In genomic region chr9:97560154-97560553, GRCh38 we compare ENCODE assay signal across 22 cellular contexts. TPM values are rescaled to one million over a fixed set of nuclear protein-coding genes. Genes with fewer than 3 reads are reported as not detected.
A peak's percentile ranks its signal among the peaks of the same experiment; 100 is the strongest.
DNase-seq lines count a peak whose midpoint lies in the region; ATAC-seq and TF ChIP-seq lines count a peak whose summit lies in the region.
"Had no signal": no experiment of that assay in that cellular context is flagged by ENCODE, and none has a peak within 500 bp of the region (broad histone marks: within the 10 kb centered on the region; RNA-seq: fewer than 3 reads in every experiment).

No MANE protein-coding gene starts in this region.

- no peak overlapping the region for H3K4me3 ChIP-seq in right cardiac atrium (ENCODE audit: low read length)
- no peak overlapping the region for H3K4me3 ChIP-seq in gastroesophageal sphincter
- no peak overlapping the region for H3K4me3 ChIP-seq in thyroid gland (replicated peaks in 1 of 3)
- H3K4me3 ChIP-seq: BLaER1 treated with 17β-estradiol and CSF1 and Interleukin-3, amounts not matched to agents 10 nM and 100 nM; GM23248; MG63; SK-N-MC had no signal

- no peak for ATAC-seq in right cardiac atrium
- no peak for ATAC-seq in left cardiac atrium
- no peak for ATAC-seq in gastroesophageal sphincter

- H3K27ac ChIP-seq in right cardiac atrium (ENCODE audit: low read length) (peak overlapping the region; percentile 25), gastroesophageal sphincter (peak overlapping the region in 3 of 4 donors; percentile 39 to 93 (median 90)), thyroid gland (peak overlapping the region; percentile 68 to 93 (median 72))
- H3K27ac ChIP-seq: BLaER1 treated with 17β-estradiol and CSF1 and Interleukin-3, amounts not matched to agents 10 nM and 100 nM; GM23248; SK-N-MC had no signal

- H3K9me3 ChIP-seq in right cardiac atrium (ENCODE audit: control insufficient read depth, low read length) (no peaks in the 10 kb centered on the region), gastroesophageal sphincter (no peaks in the 10 kb centered on the region), thyroid gland (no peaks in the 10 kb centered on the region)
- H3K9me3 ChIP-seq: BLaER1 treated with 17β-estradiol and CSF1 and Interleukin-3, amounts not matched to agents 10 nM and 100 nM; MG63 had no signal

- TF ChIP-seq EP300 in gastroesophageal sphincter (IDR thresholded peaks at IDR 0.05), result no peak

- peaks cover 40% of the 10 kb centered on the region for H3K4me1 ChIP-seq in right cardiac atrium (ENCODE audit: control insufficient read depth, insufficient read depth, low read length)
- peaks cover 33 to 100% (median 61%) of the 10 kb centered on the region in 3 donors for H3K4me1 ChIP-seq in gastroesophageal sphincter
- H3K4me1 ChIP-seq in thyroid gland, result peaks cover 80 to 86% of the 10 kb centered on the region in 2 donors

- no peak for DNase-seq in right cardiac atrium
- no peak for DNase-seq in left cardiac atrium
- DNase-seq in thyroid gland, result no peak
- no peak for DNase-seq in OCI-M1 (lab: John Stamatoyannopoulos, UW)
- no peak for DNase-seq in glomerular visceral epithelial cell (ENCODE audit: extremely low spot score)
- no peak for DNase-seq in NCI-H526 (lab: John Stamatoyannopoulos, UW)
- DNase-seq: AML-193; CD4-positive, alpha-beta T cell; GM23248; H7; KBM-7; MG63; NCI-H1105 treated with DMSO at 0.1 percent for 48 hours; NCI-H146; NCI-H1930; NCI-H446; NCI-H524 treated with DMSO at 0.1 percent for 48 hours; RPMI8226; SHP77 treated with DMSO at 0.1 percent for 48 hours had no signal

- TF ChIP-seq POLR2A in gastroesophageal sphincter (IDR thresholded peaks at IDR 0.05), result no peak
- no peak for TF ChIP-seq POLR2A in thyroid gland (IDR thresholded peaks at IDR 0.05)

- H3K36me3 ChIP-seq in gastroesophageal sphincter, result peaks cover 0 to 27% of the 10 kb centered on the region in 2 donors
- H3K36me3 ChIP-seq in thyroid gland, result no peaks in the 10 kb centered on the region
- H3K36me3 ChIP-seq: BLaER1 treated with 17β-estradiol and CSF1 and Interleukin-3, amounts not matched to agents 10 nM and 100 nM; MG63 had no signal

- intact Hi-C loops in right cardiac atrium (cut with DNase I), result no loop called here
- intact Hi-C loops in left cardiac atrium (cut with DNase I), result no loop called here
- intact Hi-C loops in thyroid gland (cut with DNase I), result no loop called here

- TF ChIP-seq CTCF in gastroesophageal sphincter (IDR thresholded peaks at IDR 0.05) (no peak), thyroid gland (IDR thresholded peaks at IDR 0.05) (no peak)

- no peaks in the 10 kb centered on the region for H3K27me3 ChIP-seq in right cardiac atrium (ENCODE audit: control insufficient read depth, insufficient read depth)
- H3K27me3 ChIP-seq in gastroesophageal sphincter, result no peaks in the 10 kb centered on the region
- H3K27me3 ChIP-seq in thyroid gland, result no peaks in the 10 kb centered on the region
- H3K27me3 ChIP-seq: BLaER1 treated with 17β-estradiol and CSF1 and Interleukin-3, amounts not matched to agents 10 nM and 100 nM; MG63 had no signal

- WGBS in right cardiac atrium, result 87% methylated on average over 6 of the region's 6 CpGs
- 77 to 93% methylated on average over 3 to 6 of the region's 6 CpGs for WGBS in gastroesophageal sphincter (ENCODE audit: low coverage in 1 of 2), 2 donors
- 87 to 96% methylated on average over 6 of the region's 6 CpGs for WGBS in thyroid gland, 2 donors

RNA-seq across cellular contexts. Expression of gene TMOD1, which starts 58.7 kb away (rescaled TPM):
- 100 to 1,000 TPM; 177 to 220 (median 208) TPM for total RNA-seq in right cardiac atrium
- 184 TPM for polyA plus RNA-seq in right cardiac atrium
- total RNA-seq in left cardiac atrium, result 100 to 1,000 TPM; 142 to 149 TPM
- total RNA-seq in gastroesophageal sphincter, result 10 to 100 TPM; 38.6 to 99.6 (median 76.7) TPM
- total RNA-seq in thyroid gland, result 10 to 100 TPM; 33.4 to 38.6 (median 37.0) TPM

Comparison
In these comparisons a context has a peak if more than half of its experiments do, and no peak if none do; other contexts are left out.
1. H3K27ac ChIP-seq: peak in every context shown above with its lines; median percentile 90 in gastroesophageal sphincter; 72 in thyroid gland; 25 in right cardiac atrium.